In the genomic region with DNA sequence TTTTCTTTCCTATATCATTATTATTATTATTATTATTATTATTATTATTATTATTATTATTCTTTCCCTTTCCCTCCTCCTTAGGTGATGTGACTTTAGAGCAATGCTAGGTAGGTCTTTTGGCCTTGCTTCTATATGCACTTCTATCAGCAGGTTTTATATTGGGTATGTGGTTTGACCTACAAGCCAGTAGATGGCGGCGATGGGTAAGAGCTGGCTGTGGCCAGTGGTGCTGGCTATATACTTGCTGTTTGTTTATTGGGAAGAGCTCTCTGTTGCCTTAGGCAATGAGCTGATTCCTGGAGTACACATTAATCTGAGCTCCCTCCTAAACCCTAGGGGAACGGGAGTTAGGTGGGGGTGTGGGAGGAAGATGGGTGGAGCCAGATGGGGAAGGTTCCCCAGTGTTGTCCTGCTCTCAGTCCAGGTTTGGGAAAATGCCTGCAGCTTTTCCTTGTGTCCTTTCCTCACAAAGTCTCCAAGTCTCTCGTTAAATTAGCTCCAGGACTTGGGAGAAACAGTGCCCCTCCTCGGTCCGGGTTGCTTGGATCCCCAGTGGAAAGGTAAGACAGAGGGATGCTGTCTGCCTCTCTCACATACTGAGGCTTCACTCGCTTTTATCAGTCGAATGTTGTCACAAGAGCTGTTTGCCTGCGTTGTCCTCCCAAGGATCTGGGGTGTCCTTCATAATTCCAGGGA, we compare ENCODE assay signal across 8 cellular contexts.
DNase-seq lines count a peak whose midpoint lies in the region; ATAC-seq and TF ChIP-seq lines count a peak whose summit lies in the region.
"Not testable (repeated sequence)": the region's sequence is repeated elsewhere in the genome, so short reads cannot be mapped to it uniquely, and the experiment has no call there.

No MANE protein-coding gene starts in this region.

- not testable (repeated sequence) for H3K4me1 Mint-ChIP-seq in stimulated activated effector memory CD8-positive, alpha-beta T cell treated with anti-CD3 and anti-CD28 coated beads, Interleukin-12 subunit alpha, Interleukin-12 subunit beta, amount 100 ng/mL, for 72 hours

- H3K4me3 ChIP-seq in DND-41 (ENCODE audit: low read depth in 1 of 2, low read length in 2 of 2); epithelial cell of esophagus (ENCODE audit: low read length): not testable (repeated sequence)

- H3K9ac ChIP-seq in DND-41 (ENCODE audit: low read depth, low read length) = not testable (repeated sequence)

- H2AFZ ChIP-seq in DND-41 (ENCODE audit: low read depth, low read length) = not testable (repeated sequence)

- not testable (repeated sequence) for H3K4me3 Mint-ChIP-seq in stimulated activated effector memory CD8-positive, alpha-beta T cell treated with anti-CD3 and anti-CD28 coated beads, Interleukin-12 subunit alpha, Interleukin-12 subunit beta, amount 100 ng/mL, for 72 hours

- H3K4me1 ChIP-seq in DND-41 (ENCODE audit: insufficient read depth, low read length) = not testable (repeated sequence)

- H3K27ac ChIP-seq in DND-41 (ENCODE audit: low read length) = not testable (repeated sequence)

- not testable (repeated sequence) for H3K9me3 Mint-ChIP-seq in stimulated activated effector memory CD8-positive, alpha-beta T cell treated with anti-CD3 and anti-CD28 coated beads, Interleukin-12 subunit alpha, Interleukin-12 subunit beta, amount 100 ng/mL, for 72 hours

- H3K36me3 Mint-ChIP-seq in stimulated activated effector memory CD8-positive, alpha-beta T cell treated with anti-CD3 and anti-CD28 coated beads, Interleukin-12 subunit alpha, Interleukin-12 subunit beta, amount 100 ng/mL, for 72 hours = not testable (repeated sequence)

- ATAC-seq in DND-41 (ENCODE audit: insufficient read depth, low read depth) = peak; percentile 99
- peak; percentile 74 for ATAC-seq in GM21515 (IDR thresholded peaks at IDR 0.05; ENCODE audit: unreplicated experiment)
- peak; percentile 53 for ATAC-seq in HG03565 (IDR thresholded peaks at IDR 0.05; ENCODE audit: unreplicated experiment)
- peak; percentile 78 for ATAC-seq in stimulated activated effector memory CD8-positive, alpha-beta T cell treated with anti-CD3 and anti-CD28 coated beads, Interleukin-12 subunit alpha, Interleukin-12 subunit beta, amount 100 ng/mL, for 72 hours

- H3K36me3 ChIP-seq in DND-41 (ENCODE audit: insufficient read depth, low read length) = not testable (repeated sequence)

- not testable (repeated sequence) for H3K4me2 ChIP-seq in DND-41 (ENCODE audit: insufficient read depth, low read length)

- not testable (repeated sequence) for H3K27ac Mint-ChIP-seq in stimulated activated effector memory CD8-positive, alpha-beta T cell treated with anti-CD3 and anti-CD28 coated beads, Interleukin-12 subunit alpha, Interleukin-12 subunit beta, amount 100 ng/mL, for 72 hours

- DNase-seq in DND-41; stimulated activated effector memory CD8-positive, alpha-beta T cell treated with anti-CD3 and anti-CD28 coated beads, Interleukin-12 subunit alpha, Interleukin-12 subunit beta, amount 100 ng/mL, for 72 hours (ENCODE audit: low spot score in 2 of 2): not testable (repeated sequence)
- peak; percentile 12 for DNase-seq in NCI-H69 (lab: John Stamatoyannopoulos, UW)
- DNase-seq in activated CD4-positive, alpha-beta T cell treated with anti-CD3 and anti-CD28 coated beads, Interleukin-2, amount 50 U/mL, for 1 hour = peak; percentile 2
- DNase-seq in epithelial cell of esophagus (ENCODE audit: low read depth) = peak; percentile 13
- DNase-seq in medulla oblongata (ENCODE audit: extremely low spot score) = peak; percentile 35

- not testable (repeated sequence) for TF ChIP-seq CTCF in DND-41 (IDR thresholded peaks at IDR 0.05; ENCODE audit: borderline replicate concordance, extremely low read depth, low read length, poor library complexity, severe bottlenecking)
- peak; percentile 22 for TF ChIP-seq CTCF in epithelial cell of esophagus (IDR thresholded peaks at IDR 0.05; ENCODE audit: insufficient read depth, low read depth, low read length, missing control alignments)

- H3K79me2 ChIP-seq in DND-41 (ENCODE audit: insufficient read depth, low read length) = not testable (repeated sequence)

- H3K27me3 ChIP-seq in DND-41 (ENCODE audit: insufficient read depth, low read length, poor library complexity) = not testable (repeated sequence)

- not testable (repeated sequence) for H4K20me1 ChIP-seq in DND-41 (ENCODE audit: insufficient read depth, low read length)

- not testable (repeated sequence) for H3K9me3 ChIP-seq in DND-41 (ENCODE audit: insufficient read depth, low read length, severe bottlenecking)
